ENCODE assay signal across 24 cellular contexts in genomic region chr6:121799574-121799973, GRCh38.
"Had no signal": no experiment of that assay in that cellular context is flagged by ENCODE, and none has a peak within 500 bp of the region (broad histone marks: within the 10 kb centered on the region; RNA-seq: fewer than 3 reads in every experiment).

No MANE protein-coding gene starts in this region.

- H3K27ac Mint-ChIP-seq: dendritic cell treated with granulocyte-macrophage colony-stimulating factor and Interleukin-4, amounts not matched to agents 40 ng/mL and 50 ng/mL, for 4 days; effector memory CD8-positive, alpha-beta T cell; endodermal cell; mesothelial cell of epicardium; naive B cell had no signal

- DNase-seq: colonic mucosa; cortex of kidney; effector CD8-positive, alpha-beta T cell; effector memory CD8-positive, alpha-beta T cell; endodermal cell; erythroblast; esophagus squamous epithelium; foreskin melanocyte; gastrocnemius medialis; glutamatergic neuron; head of caudate nucleus; heart right ventricle; hippocampal formation; left cardiac atrium; left lung; left ventricle myocardium superior; lower lobe of right lung; mesenchymal stem cell; mucosa of descending colon; naive B cell had no signal

- H3K4me1 ChIP-seq: colonic mucosa, esophagus squamous epithelium, gastrocnemius medialis, left lung, lower lobe of right lung had no signal

- H3K27me3 ChIP-seq: colonic mucosa, esophagus squamous epithelium, gastrocnemius medialis, heart right ventricle, left lung had no signal

- H3K4me3 ChIP-seq: colonic mucosa, esophagus squamous epithelium, gastrocnemius medialis, heart right ventricle, left lung, lower lobe of right lung, mucosa of descending colon had no signal

- H3K4me1 Mint-ChIP-seq: endodermal cell, mesothelial cell of epicardium, naive B cell had no signal

- H3K36me3 Mint-ChIP-seq: naive B cell had no signal

- ATAC-seq: effector memory CD8-positive, alpha-beta T cell; esophagus mucosa; gastrocnemius medialis; heart right ventricle; left cardiac atrium; left lung; left ventricle myocardium superior; lower lobe of right lung; mucosa of descending colon had no signal

- H3K27me3 Mint-ChIP-seq: dendritic cell treated with granulocyte-macrophage colony-stimulating factor and Interleukin-4, amounts not matched to agents 40 ng/mL and 50 ng/mL, for 4 days; effector memory CD8-positive, alpha-beta T cell; naive B cell had no signal

- H3K4me3 Mint-ChIP-seq: dendritic cell treated with granulocyte-macrophage colony-stimulating factor and Interleukin-4, amounts not matched to agents 40 ng/mL and 50 ng/mL, for 4 days; effector memory CD8-positive, alpha-beta T cell; endodermal cell; mesothelial cell of epicardium; naive B cell had no signal

- H3K36me3 ChIP-seq: colonic mucosa, esophagus squamous epithelium, gastrocnemius medialis, heart right ventricle, left lung, lower lobe of right lung had no signal

- H3K27ac ChIP-seq: colonic mucosa, epithelial cell of prostate, esophagus squamous epithelium, gastrocnemius medialis, heart right ventricle, left lung, lower lobe of right lung had no signal

- H3K9me3 ChIP-seq: colonic mucosa, gastrocnemius medialis had no signal
